Comparison of ENCODE assay signal across 1 cellular context in genomic region chr19:50510700-50511068, GRCh38.
A peak's percentile ranks its signal among the peaks of the same experiment; 100 is the strongest.
TF ChIP-seq lines count a peak whose summit lies in the region.

No MANE protein-coding gene starts in this region.

TF ChIP-seq in H1, 55 proteins besides CTCF, POLR2A, EP300 and RAD21:
- no peak for TF ChIP-seq RNF2 (IDR thresholded peaks at IDR 0.05; ENCODE audit: borderline replicate concordance, low read depth, low read length, missing control alignments, poor library complexity, severe bottlenecking)
- TF ChIP-seq TEAD4 (IDR thresholded peaks at IDR 0.05; ENCODE audit: low read depth, low read length), result no peak
- peak; percentile 46; the same call in 1 of the 2 replicates for TF ChIP-seq POLR2AphosphoS5 (IDR thresholded peaks at IDR 0.05; ENCODE audit: low read depth, low read length)
- no peak for TF ChIP-seq SUZ12 (IDR thresholded peaks at IDR 0.05; ENCODE audit: low read length)
- peak in 1 of 2 experiments; percentile 17; a peak in 1 of 4 replicates for TF ChIP-seq HDAC2 (IDR thresholded peaks at IDR 0.05; ENCODE audit: borderline replicate concordance in 1 of 2, low read depth in 2 of 2, low read length in 2 of 2)
- TF ChIP-seq CHD2 (IDR thresholded peaks at IDR 0.05; ENCODE audit: low read length), result no peak
- TF ChIP-seq KDM1A (IDR thresholded peaks at IDR 0.05; ENCODE audit: borderline replicate concordance, low read length), result no peak
- no peak for TF ChIP-seq SRF (IDR thresholded peaks at IDR 0.05; ENCODE audit: low read depth, low read length)
- TF ChIP-seq KDM4A (IDR thresholded peaks at IDR 0.05; ENCODE audit: low read depth, low read length, severe bottlenecking), result peak; percentile 36
- no peak for TF ChIP-seq TCF12 (IDR thresholded peaks at IDR 0.05; ENCODE audit: low read depth, low read length)
- no peak for TF ChIP-seq CEBPB (IDR thresholded peaks at IDR 0.05; ENCODE audit: low read depth, low read length)
- no peak for TF ChIP-seq BRCA1 (IDR thresholded peaks at IDR 0.05; ENCODE audit: low read depth, low read length)
- TF ChIP-seq CBX5 (IDR thresholded peaks at IDR 0.05; ENCODE audit: low read depth, low read length), result no peak
- TF ChIP-seq ZNF274 (IDR thresholded peaks at IDR 0.05; ENCODE audit: borderline replicate concordance, extremely low read depth, low read length), result no peak
- no peak for TF ChIP-seq GTF2F1 (IDR thresholded peaks at IDR 0.05; ENCODE audit: borderline replicate concordance, low read depth, low read length)
- no peak for TF ChIP-seq SP4 (IDR thresholded peaks at IDR 0.05; ENCODE audit: low read length)
- peak; percentile 72 for TF ChIP-seq SAP30 (IDR thresholded peaks at IDR 0.05; ENCODE audit: insufficient read depth, insufficient replicate concordance, low read length)
- no peak for TF ChIP-seq BCL11A (IDR thresholded peaks at IDR 0.05; ENCODE audit: low read depth in 2 of 2, low read length in 2 of 2)
- TF ChIP-seq POU5F1 (IDR thresholded peaks at IDR 0.05; ENCODE audit: low read depth, low read length), result no peak
- no peak for TF ChIP-seq FOSL1 (IDR thresholded peaks at IDR 0.05; ENCODE audit: insufficient read depth, low read depth, low read length)
- no peak for TF ChIP-seq KDM5A (IDR thresholded peaks at IDR 0.05; ENCODE audit: low read length)
- no peak for TF ChIP-seq NANOG (IDR thresholded peaks at IDR 0.05; ENCODE audit: insufficient read depth, low read depth, low read length, poor library complexity, severe bottlenecking)
- TF ChIP-seq SIN3A (conservative IDR thresholded peaks at IDR 0.05 in 1 of 2, IDR thresholded peaks at IDR 0.05 in 1 of 2; ENCODE audit: low read depth in 1 of 2, low read length in 2 of 2), result peak; percentile 72 to 85; a peak in 1 of 4 replicates
